In genomic region chr16:30378236-30379164, GRCh38 we compare ENCODE assay signal across 8 cellular contexts. TPM values are rescaled to one million over a fixed set of nuclear protein-coding genes. Genes with fewer than 3 reads are reported as not detected.
DNase-seq lines count a peak whose midpoint lies in the region; ATAC-seq and TF ChIP-seq lines count a peak whose summit lies in the region.

No MANE protein-coding gene starts in this region.

- CTCF ChIA-PET in GM10248 (lab: Yijun Ruan, JAX) = interaction anchor here (0.6 to 1.6 kb wide), 4 partner anchors 16 to 287 kb away, joined by 3 read pairs; partner anchors contain the start of gene TBX6

- H3K27me3 Mint-ChIP-seq in glutamatergic neuron (ENCODE audit: unreplicated experiment) (peaks cover 17% of the 10 kb centered on the region), osteocyte (ENCODE audit: unreplicated experiment) (no peaks in the 10 kb centered on the region)

- peak overlapping the region; percentile 98 to 99 for H3K27ac Mint-ChIP-seq in activated naive CD4-positive, alpha-beta T cell treated with anti-CD3 and anti-CD28 coated beads, Interleukin-2, amount 50 U/mL, for 72 hours
- H3K27ac Mint-ChIP-seq in glutamatergic neuron (ENCODE audit: unreplicated experiment) (peak overlapping the region; percentile 100), osteocyte (ENCODE audit: unreplicated experiment) (peak overlapping the region; percentile 100)

- H3K4me3 ChIP-seq in SK-N-MC = peak overlapping the region; percentile 96
- H3K4me3 ChIP-seq in thymus (ENCODE audit: low read length) = peak overlapping the region; percentile 57

- no peak for TF ChIP-seq CTCF in GM10248 (IDR thresholded peaks at IDR 0.05; ENCODE audit: control extremely low read depth, extremely low read depth, low read depth, missing control alignments)
- peak; percentile 13 for TF ChIP-seq CTCF in glutamatergic neuron (IDR thresholded peaks at IDR 0.05; ENCODE audit: partially characterized antibody, unreplicated experiment)
- peak; percentile 32 for TF ChIP-seq CTCF in osteocyte (IDR thresholded peaks at IDR 0.05)

- peaks cover 21 to 28% of the 10 kb centered on the region in 2 donors for H3K36me3 Mint-ChIP-seq in activated naive CD4-positive, alpha-beta T cell treated with anti-CD3 and anti-CD28 coated beads, Interleukin-2, amount 50 U/mL, for 72 hours
- H3K36me3 Mint-ChIP-seq in glutamatergic neuron (ENCODE audit: unreplicated experiment) (peaks cover 4% of the 10 kb centered on the region), osteocyte (ENCODE audit: unreplicated experiment) (no peaks in the 10 kb centered on the region)

- H3K4me3 Mint-ChIP-seq in glutamatergic neuron (ENCODE audit: unreplicated experiment) = peak overlapping the region; percentile 97
- peak overlapping the region; percentile 98 for H3K4me3 Mint-ChIP-seq in osteocyte (ENCODE audit: unreplicated experiment)

- no peaks in the 10 kb centered on the region for H3K9me3 Mint-ChIP-seq in activated naive CD4-positive, alpha-beta T cell treated with anti-CD3 and anti-CD28 coated beads, Interleukin-2, amount 50 U/mL, for 72 hours
- peaks cover 12% of the 10 kb centered on the region for H3K9me3 Mint-ChIP-seq in glutamatergic neuron (ENCODE audit: unreplicated experiment)
- H3K9me3 Mint-ChIP-seq in osteocyte (ENCODE audit: unreplicated experiment) = no peaks in the 10 kb centered on the region

- peak; percentile 75 for ATAC-seq in HG02588 (IDR thresholded peaks at IDR 0.05; ENCODE audit: unreplicated experiment)
- peak; percentile 82 to 90 for ATAC-seq in activated naive CD4-positive, alpha-beta T cell treated with anti-CD3 and anti-CD28 coated beads, Interleukin-2, amount 50 U/mL, for 72 hours

- DNase-seq in GM10248 (ENCODE audit: extremely low spot score) = peak; percentile 98
- DNase-seq in NCI-H1048 (lab: John Stamatoyannopoulos, UW) = peak; percentile 91
- peak; percentile 67 for DNase-seq in SK-N-MC (ENCODE audit: low read depth, low spot score)
- peak; percentile 97 to 98 for DNase-seq in activated naive CD4-positive, alpha-beta T cell treated with anti-CD3 and anti-CD28 coated beads, Interleukin-2, amount 50 U/mL, for 72 hours (ENCODE audit: low spot score in 2 of 2)
- DNase-seq in glutamatergic neuron = peak; percentile 100
- peak; percentile 100 for DNase-seq in osteocyte (ENCODE audit: extremely low spot score, unreplicated experiment)

- peaks cover 40% of the 10 kb centered on the region for H3K4me1 ChIP-seq in thymus (ENCODE audit: control insufficient read depth, insufficient read depth, low read length)

- H3K9ac ChIP-seq in SK-N-MC (ENCODE audit: insufficient read length) = peak overlapping the region; percentile 92

- H3K27me3 ChIP-seq in thymus (ENCODE audit: control insufficient read depth, insufficient read depth) = no peaks in the 10 kb centered on the region

- H3K9me3 ChIP-seq in SK-N-MC (ENCODE audit: low read depth, low read length) = no peaks in the 10 kb centered on the region
- H3K9me3 ChIP-seq in thymus (ENCODE audit: control insufficient read depth) = peaks cover 2% of the 10 kb centered on the region

- H3K36me3 ChIP-seq in SK-N-MC (ENCODE audit: insufficient read depth, low read length) (no peaks in the 10 kb centered on the region), thymus (ENCODE audit: control insufficient read depth, insufficient read depth) (no peaks in the 10 kb centered on the region)

- H3K4me1 Mint-ChIP-seq in glutamatergic neuron (ENCODE audit: low read depth, unreplicated experiment) (peaks cover 8% of the 10 kb centered on the region), osteocyte (ENCODE audit: unreplicated experiment) (peaks cover 30% of the 10 kb centered on the region)

- POLR2A ChIA-PET in GM10248 (lab: Yijun Ruan, JAX) = interaction anchor here (0.6 to 1.6 kb wide), 5 partner anchors 8 to 288 kb away, joined by 3 to 6 read pairs (median 4); partner anchors contain the start of gene ZNF48

- peak overlapping the region; percentile 97 for H3K27ac ChIP-seq in SK-N-MC
- H3K27ac ChIP-seq in thymus (ENCODE audit: low read depth) = peak overlapping the region; percentile 92

- WGBS in thymus = 1% methylated on average over 68 of the region's 68 CpGs

RNA-seq across cellular contexts. Expression of gene SEPTIN1, which starts 3.9 kb away (rescaled TPM):
- 100 to 1,000 TPM; 161 to 208 TPM for total RNA-seq in activated naive CD4-positive, alpha-beta T cell treated with anti-CD3 and anti-CD28 coated beads, Interleukin-2, amount 50 U/mL, for 72 hours
- total RNA-seq in glutamatergic neuron (ENCODE audit: unreplicated experiment) (2.9 TPM), osteocyte (1.5 and 2.0 TPM in 2 replicates)
- 337 TPM for polyA plus RNA-seq in thymus

RNA-seq across cellular contexts. Expression of gene MYL11, which starts 3.9 kb away (rescaled TPM):
- total RNA-seq in activated naive CD4-positive, alpha-beta T cell treated with anti-CD3 and anti-CD28 coated beads, Interleukin-2, amount 50 U/mL, for 72 hours = 1 to 10 TPM in 1 of 2 donors, under 1 TPM in 1; 0.97 to 1.2 TPM
- total RNA-seq in glutamatergic neuron (ENCODE audit: unreplicated experiment) = not detected
- not detected in 2 replicates for total RNA-seq in osteocyte
- 12.5 TPM for polyA plus RNA-seq in thymus

RNA-seq across cellular contexts. Expression of gene TBC1D10B, which starts 8.2 kb away (rescaled TPM):
- total RNA-seq in activated naive CD4-positive, alpha-beta T cell treated with anti-CD3 and anti-CD28 coated beads, Interleukin-2, amount 50 U/mL, for 72 hours = 10 to 100 TPM; 52.5 to 69.5 TPM
- total RNA-seq in glutamatergic neuron (ENCODE audit: unreplicated experiment) (85.2 TPM), osteocyte (47.0 and 49.0 TPM in 2 replicates)
- 25.0 TPM for polyA plus RNA-seq in thymus

RNA-seq across cellular contexts. Expression of gene ZNF48, which starts 16.7 kb away (rescaled TPM):
- total RNA-seq in activated naive CD4-positive, alpha-beta T cell treated with anti-CD3 and anti-CD28 coated beads, Interleukin-2, amount 50 U/mL, for 72 hours = 10 to 100 TPM in 1 of 2 donors, 1 to 10 TPM in 1; 7.6 to 10.9 TPM
- 74.7 TPM for total RNA-seq in glutamatergic neuron (ENCODE audit: unreplicated experiment)
- total RNA-seq in osteocyte = 12.7 and 13.2 TPM in 2 replicates
- polyA plus RNA-seq in thymus = 5.9 TPM

RNA-seq across cellular contexts. Expression of gene CD2BP2, which starts 23.4 kb away (rescaled TPM):
- total RNA-seq in activated naive CD4-positive, alpha-beta T cell treated with anti-CD3 and anti-CD28 coated beads, Interleukin-2, amount 50 U/mL, for 72 hours = 10 to 100 TPM; 57.3 to 64.4 TPM
- 77.8 TPM for total RNA-seq in glutamatergic neuron (ENCODE audit: unreplicated experiment)
- 65.1 and 67.4 TPM in 2 replicates for total RNA-seq in osteocyte
- polyA plus RNA-seq in thymus = 48.0 TPM

Comparison
In these comparisons a context has a peak if more than half of its experiments do, and no peak if none do; other contexts are left out.
1. Peak in every context shown above with its lines: DNase-seq, ATAC-seq, H3K4me3 ChIP-seq and H3K27ac ChIP-seq.
2. RNA of gene SEPTIN1, which starts 3.9 kb away (total RNA-seq): 161 to 208 TPM in activated naive CD4-positive, alpha-beta T cell treated with anti-CD3 and anti-CD28 coated beads, Interleukin-2, amount 50 U/mL, for 72 hours; 2.9 TPM in glutamatergic neuron (single experiment) and 1.5 to 2.0 TPM in osteocyte; every median in the first group is over 10 times any median in the second.